ENCODE assay signal across 20 cellular contexts in the genomic region with DNA sequence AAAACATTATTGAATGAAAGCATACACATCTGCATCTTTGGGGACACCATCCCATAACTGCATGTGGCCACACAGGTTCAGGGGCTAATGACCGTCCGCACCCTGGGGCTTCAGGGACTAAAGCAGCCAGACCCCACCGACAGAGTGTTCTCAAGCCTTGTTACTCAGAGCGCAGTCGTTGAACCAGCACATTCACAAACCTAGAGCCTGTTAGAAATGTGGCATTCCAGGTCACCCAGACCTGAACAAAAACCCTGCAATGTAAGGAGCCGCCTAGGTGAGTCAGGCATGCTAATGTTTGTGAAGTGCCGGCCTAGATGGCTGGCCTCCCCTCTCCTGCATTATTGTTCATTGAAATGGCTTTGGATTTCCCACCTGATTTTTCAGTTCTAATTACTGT. TPM values are rescaled to one million over a fixed set of nuclear protein-coding genes. Genes with fewer than 3 reads are reported as not detected.
A peak's percentile ranks its signal among the peaks of the same experiment; 100 is the strongest.
DNase-seq lines count a peak whose midpoint lies in the region; ATAC-seq and TF ChIP-seq lines count a peak whose summit lies in the region.
"Had no signal": no experiment of that assay in that cellular context is flagged by ENCODE, and none has a peak within 500 bp of the region (broad histone marks: within the 10 kb centered on the region; RNA-seq: fewer than 3 reads in every experiment).

No MANE protein-coding gene starts in this region.

- no peak overlapping the region for H3K9ac ChIP-seq in HUES64 (ENCODE audit: low read depth, low read length)
- no peak overlapping the region for H3K9ac ChIP-seq in stomach smooth muscle (ENCODE audit: low read length in 2 of 2)

- H3K27me3 ChIP-seq in HUES64 (ENCODE audit: insufficient read depth, low read length) (no peaks in the 10 kb centered on the region), kidney epithelial cell (ENCODE audit: control insufficient read depth, insufficient read depth, low read length) (no peaks in the 10 kb centered on the region), stomach smooth muscle (ENCODE audit: control insufficient read depth in 1 of 2, insufficient read depth in 2 of 2, low read length in 2 of 2) (no peaks in the 10 kb centered on the region)
- H3K27me3 ChIP-seq: cardiac muscle cell, gastrocnemius medialis had no signal

- no peak for ATAC-seq in stimulated activated naive CD8-positive, alpha-beta T cell treated with anti-CD3 and anti-CD28 coated beads, Interleukin-15, Interleukin-2, amounts not matched to agents 100 U/mL and 50 U/mL, for 24 hours
- ATAC-seq: gastrocnemius medialis, T-helper 17 cell had no signal

- WGBS in HUES64: 54% methylated on average over 7 of the region's 7 CpGs

- H3K27me3 Mint-ChIP-seq in chondrocyte (ENCODE audit: low read depth) (no peaks in the 10 kb centered on the region), immature natural killer cell (ENCODE audit: low read depth in 3 of 3) (peaks cover 0 to 2% (median 0%) of the 10 kb centered on the region in 3 donors)
- H3K27me3 Mint-ChIP-seq: CD4-positive, alpha-beta T cell had no signal

- H3K36me3 Mint-ChIP-seq in chondrocyte (ENCODE audit: low read depth): peaks cover 39% of the 10 kb centered on the region
- H3K36me3 Mint-ChIP-seq in immature natural killer cell: peaks cover 4 to 7% (median 6%) of the 10 kb centered on the region in 3 donors

- H3K9me3 Mint-ChIP-seq in chondrocyte (ENCODE audit: low read depth) (no peaks in the 10 kb centered on the region), immature natural killer cell (no peaks in the 10 kb centered on the region)
- H3K9me3 Mint-ChIP-seq: activated T-helper 2 cell treated with anti-CD3 and anti-CD28 coated beads, Interferon-gamma antibody, Interleukin-2, Interleukin-4, amounts not matched to agents 10 μg/mL and 5 μg/mL and 100 μg/mL, durations not matched to agents 14 hours and 24 hours and 36 hours; CD4-positive, alpha-beta T cell had no signal

- TF ChIP-seq CTCF in chondrocyte (IDR thresholded peaks at IDR 0.05) (no peak), kidney epithelial cell (IDR thresholded peaks at IDR 0.05; ENCODE audit: insufficient read depth, low read length, poor library complexity, severe bottlenecking) (no peak)

- H3K27ac ChIP-seq in HUES64 (ENCODE audit: low read depth, low read length) (0 out of 2 replicates have a peak overlapping the region, but pooled peaks have one; percentile 51), stomach smooth muscle (ENCODE audit: low read length) (peak overlapping the region; percentile 88)
- H3K27ac ChIP-seq: gastrocnemius medialis, VCaP had no signal

- no peak overlapping the region for H3K4me3 Mint-ChIP-seq in chondrocyte (ENCODE audit: unreplicated experiment)
- no peak overlapping the region for H3K4me3 Mint-ChIP-seq in immature natural killer cell
- H3K4me3 Mint-ChIP-seq: CD4-positive, alpha-beta T cell; T-helper 17 cell had no signal

- H3K36me3 ChIP-seq in HUES64 (ENCODE audit: insufficient read depth, low read length) (no peaks in the 10 kb centered on the region), kidney epithelial cell (ENCODE audit: control insufficient read depth, insufficient read depth, low read length) (peaks cover 2% of the 10 kb centered on the region), stomach smooth muscle (ENCODE audit: control insufficient read depth in 2 of 2, insufficient read depth in 2 of 2, low read length in 2 of 2) (peaks cover 49 to 67% of the 10 kb centered on the region in 2 donors)
- H3K36me3 ChIP-seq: cardiac muscle cell, gastrocnemius medialis had no signal

- peaks cover 48% of the 10 kb centered on the region for H3K4me1 ChIP-seq in HUES64 (ENCODE audit: insufficient read depth, low read length)
- peaks cover 93% of the 10 kb centered on the region for H3K4me1 ChIP-seq in stomach smooth muscle (ENCODE audit: control insufficient read depth, insufficient read depth, low read length)
- H3K4me1 ChIP-seq: gastrocnemius medialis had no signal

- H3K4me1 Mint-ChIP-seq in chondrocyte (ENCODE audit: low read depth): peaks cover 87% of the 10 kb centered on the region
- no peaks in the 10 kb centered on the region for H3K4me1 Mint-ChIP-seq in immature natural killer cell

- H3K4me3 ChIP-seq in HUES64 (ENCODE audit: low read length): no peak overlapping the region
- no peak overlapping the region for H3K4me3 ChIP-seq in kidney epithelial cell (ENCODE audit: low read depth, low read length)
- H3K4me3 ChIP-seq in stomach smooth muscle (ENCODE audit: low read length in 2 of 2): no peak overlapping the region
- H3K4me3 ChIP-seq: cardiac muscle cell, gastrocnemius medialis had no signal

- no peak for DNase-seq in chondrocyte (ENCODE audit: low spot score)
- DNase-seq in kidney epithelial cell (ENCODE audit: low read depth): peak; percentile 53
- no peak for DNase-seq in immature natural killer cell
- no peak for DNase-seq in HT-29 (ENCODE audit: low spot score)
- DNase-seq in AG20443 (ENCODE audit: low spot score): no peak
- DNase-seq in stimulated activated naive CD8-positive, alpha-beta T cell treated with anti-CD3 and anti-CD28 coated beads, Interleukin-15, Interleukin-2, amounts not matched to agents 100 U/mL and 50 U/mL, for 24 hours: no peak
- DNase-seq: activated CD8-positive, alpha-beta memory T cell treated with anti-CD3 and anti-CD28 coated beads, Interleukin-2, amount 50 U/mL, for 4 hours; CD4-positive, alpha-beta T cell; gastrocnemius medialis; KG1; NCI-H1694 treated with DMSO at 0.1 percent for 48 hours; NCI-H226; NK-92 treated with Interleukin-12 subunit alpha and Interleukin-12 subunit beta, amount 100 ng/mL, for 24 hours; nucleus accumbens; T-helper 17 cell had no signal

- H3K27ac Mint-ChIP-seq in chondrocyte (ENCODE audit: unreplicated experiment) (peak overlapping the region; percentile 29), immature natural killer cell (no peak overlapping the region)
- H3K27ac Mint-ChIP-seq: activated T-helper 2 cell treated with anti-CD3 and anti-CD28 coated beads, Interferon-gamma antibody, Interleukin-2, Interleukin-4, amounts not matched to agents 10 μg/mL and 5 μg/mL and 100 μg/mL, durations not matched to agents 14 hours and 24 hours and 36 hours; CD4-positive, alpha-beta T cell; T-helper 17 cell had no signal

- H3K9me3 ChIP-seq in HUES64 (ENCODE audit: insufficient read depth, low read depth, low read length) (no peaks in the 10 kb centered on the region), stomach smooth muscle (ENCODE audit: control insufficient read depth in 2 of 2, low read length in 2 of 2) (no peaks in the 10 kb centered on the region)
- H3K9me3 ChIP-seq: gastrocnemius medialis had no signal

RNA-seq across cellular contexts. Expression of gene HACD2, which starts 52.3 kb away (rescaled TPM):
- polyA plus RNA-seq in HUES64 (2013, experiment 1 of 2): 30.8 TPM
- polyA plus RNA-seq in HUES64 (2013, experiment 2 of 2): 29.8 TPM
- total RNA-seq in chondrocyte: 78.4 to 106 TPM (median 79.0 TPM) in 3 replicates
- total RNA-seq in kidney epithelial cell: 25.2 and 25.5 TPM in 2 replicates
- 10 to 100 TPM; 19.3 to 37.0 (median 25.3) TPM for polyA plus RNA-seq in immature natural killer cell
- 18.8 and 20.5 TPM in 2 replicates for total RNA-seq in HT-29 (2014; rRNA removed; shearing (Covaris generic))
